In the genomic region with DNA sequence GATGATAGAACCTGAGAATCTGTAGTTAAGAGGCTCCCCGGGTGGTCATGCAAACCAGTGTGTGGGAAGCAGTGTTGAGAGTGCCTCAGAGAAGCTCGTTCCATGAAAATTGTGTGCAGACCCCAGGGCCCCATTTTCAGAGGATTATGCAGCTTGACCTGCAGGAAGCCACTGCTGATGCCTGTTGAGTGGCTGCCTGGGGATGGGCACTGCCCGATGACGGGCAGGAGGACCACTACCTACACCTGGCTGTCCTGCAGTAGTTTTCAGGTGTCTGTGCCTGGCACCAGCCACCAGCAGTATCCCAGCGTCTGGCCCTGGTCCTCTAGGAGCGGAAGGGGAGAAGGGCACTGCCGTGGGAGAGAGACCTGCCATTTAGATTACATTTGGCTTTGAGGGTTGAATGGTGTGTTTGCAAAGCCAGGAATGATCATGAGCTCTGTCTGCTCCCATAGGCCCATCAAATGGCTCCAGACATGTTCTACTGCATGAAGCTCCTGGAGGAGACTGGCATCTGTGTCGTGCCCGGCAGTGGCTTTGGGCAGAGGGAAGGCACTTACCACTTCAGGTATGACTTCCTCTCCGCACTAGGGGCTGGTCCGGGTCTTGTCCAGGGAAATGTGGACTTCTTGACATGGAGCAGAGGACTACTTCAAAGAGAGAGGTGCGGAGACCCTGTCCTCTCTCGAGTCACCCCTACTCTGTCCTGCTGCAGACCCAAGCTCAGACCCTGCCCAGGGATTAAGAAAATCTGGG, we compare ENCODE assay signal across 29 cellular contexts.
"Had no signal": no experiment of that assay in that cellular context is flagged by ENCODE, and none has a peak within 500 bp of the region (broad histone marks: within the 10 kb centered on the region; RNA-seq: fewer than 3 reads in every experiment).

No MANE protein-coding gene starts in this region.

- H3K9me3 ChIP-seq: gastroesophageal sphincter, heart right ventricle, mucosa of descending colon, neutrophil, pancreas, sigmoid colon, spleen, thoracic aorta, tibial nerve, upper lobe of right lung, uterus had no signal

- H3K27me3 Mint-ChIP-seq: naive B cell; natural killer cell treated with Interleukin-12 subunit alpha and Interleukin-12 subunit beta and Interleukin-15 and Interleukin-18, amount 100 ng/mL, for 72 hours; stimulated activated naive B cell treated with anti-CD40 and anti-IgM and Interleukin-4, amounts not matched to agents 10 μg/mL and 1 μg/mL and 100 μg/mL, for 72 hours; stimulated activated naive CD8-positive, alpha-beta T cell treated with anti-CD3 and anti-CD28 coated beads, Interleukin-15, Interleukin-2, amounts not matched to agents 100 ng/mL and 50 ng/mL, for 24 hours had no signal

- H3K27ac ChIP-seq: epithelial cell of prostate, gastroesophageal sphincter, neutrophil, pancreas, sigmoid colon, skin epidermis, spleen, upper lobe of right lung, uterus had no signal

- H3K27me3 ChIP-seq: gastroesophageal sphincter, heart right ventricle, neutrophil, pancreas, sigmoid colon, spleen, tibial nerve, upper lobe of right lung, uterus had no signal

- H3K36me3 Mint-ChIP-seq: naive B cell; natural killer cell treated with Interleukin-12 subunit alpha and Interleukin-12 subunit beta and Interleukin-15 and Interleukin-18, amount 100 ng/mL, for 72 hours had no signal

- H3K4me3 Mint-ChIP-seq: mesothelial cell of epicardium; naive B cell; natural killer cell treated with Interleukin-12 subunit alpha and Interleukin-12 subunit beta and Interleukin-15 and Interleukin-18, amount 100 ng/mL, for 72 hours; neural crest cell; stimulated activated naive B cell treated with anti-CD40 and anti-IgM and Interleukin-4, amounts not matched to agents 10 μg/mL and 1 μg/mL and 100 μg/mL, for 72 hours; stimulated activated naive CD8-positive, alpha-beta T cell treated with anti-CD3 and anti-CD28 coated beads, Interleukin-15, Interleukin-2, amounts not matched to agents 100 ng/mL and 50 ng/mL, for 24 hours had no signal

- H3K27ac Mint-ChIP-seq: naive B cell; stimulated activated naive B cell treated with anti-CD40 and anti-IgM and Interleukin-4, amounts not matched to agents 10 μg/mL and 1 μg/mL and 100 μg/mL, for 72 hours; stimulated activated naive CD8-positive, alpha-beta T cell treated with anti-CD3 and anti-CD28 coated beads, Interleukin-15, Interleukin-2, amounts not matched to agents 100 ng/mL and 50 ng/mL, for 24 hours had no signal

- H3K9me3 Mint-ChIP-seq: mesothelial cell of epicardium; naive B cell; natural killer cell treated with Interleukin-12 subunit alpha and Interleukin-12 subunit beta and Interleukin-15 and Interleukin-18, amount 100 ng/mL, for 72 hours; neural crest cell; stimulated activated naive B cell treated with anti-CD40 and anti-IgM and Interleukin-4, amounts not matched to agents 10 μg/mL and 1 μg/mL and 100 μg/mL, for 72 hours; stimulated activated naive CD8-positive, alpha-beta T cell treated with anti-CD3 and anti-CD28 coated beads, Interleukin-15, Interleukin-2, amounts not matched to agents 100 ng/mL and 50 ng/mL, for 24 hours had no signal

- H3K4me1 ChIP-seq: upper lobe of right lung, uterus had no signal

- H3K4me1 Mint-ChIP-seq: neural crest cell had no signal

- H3K36me3 ChIP-seq: neutrophil, uterus had no signal

- H3K4me3 ChIP-seq: gastroesophageal sphincter, heart right ventricle, lung, mucosa of descending colon, pancreas, sigmoid colon, skin epidermis, spleen, thoracic aorta, tibial nerve, upper lobe of right lung, uterus had no signal

- ATAC-seq: esophagus mucosa; gastroesophageal sphincter; mucosa of descending colon; natural killer cell treated with Interleukin-12 subunit alpha and Interleukin-12 subunit beta and Interleukin-15 and Interleukin-18, amount 100 ng/mL, for 72 hours; pancreas; stimulated activated naive B cell treated with anti-CD40 and anti-IgM and Interleukin-4, amounts not matched to agents 10 μg/mL and 1 μg/mL and 100 μg/mL, for 72 hours; upper lobe of right lung had no signal

- DNase-seq: cortex of kidney; effector CD4-positive, alpha-beta T cell; foreskin fibroblast; hippocampal formation; kidney glomerular epithelial cell; mesenchymal stem cell; mucosa of descending colon; naive B cell; pancreas; sigmoid colon; spleen; stimulated activated CD4-positive, alpha-beta T cell treated with anti-CD3 and anti-CD28 coated beads, Interleukin-4, amount 100 ng/mL, for 4 hours; stimulated activated naive B cell treated with anti-CD40 and anti-IgM and Interleukin-4, amounts not matched to agents 10 μg/mL and 1 μg/mL and 100 μg/mL, for 72 hours; upper lobe of right lung; uterus had no signal

- FAIRE-seq: islet of Langerhans, pancreas had no signal
